In genomic region chr3:145776782-145777408, GRCh38 we compare ENCODE assay signal across 8 cellular contexts.
DNase-seq lines count a peak whose midpoint lies in the region; ATAC-seq and TF ChIP-seq lines count a peak whose summit lies in the region.

No MANE protein-coding gene starts in this region.

- no peak for TF ChIP-seq EP300 in stomach (IDR thresholded peaks at IDR 0.05)

- peak; percentile 10 for DNase-seq in activated CD4-positive, alpha-beta memory T cell treated with anti-CD3 and anti-CD28 coated beads for 36 hours
- DNase-seq in activated CD4-positive, alpha-beta memory T cell treated with anti-CD3 and anti-CD28 coated beads, Interleukin-2, amount 10 ng/mL, durations not matched to agents 7 days and 5 days: no peak
- DNase-seq in LNCaP clone FGC (ENCODE audit: low read depth) (peak; percentile 15), T1000 (lab: John Stamatoyannopoulos, UW) (peak; percentile 24), head of caudate nucleus (peak in 28 of 42 donors; percentile 3 to 83 (median 52)), stomach (peak; percentile 60), activated gamma-delta T cell treated with Interleukin-2 at 50 U/mL for 16 hours (no peak)

- no peaks in the 10 kb centered on the region for H3K27me3 ChIP-seq in stomach

- CTCF ChIA-PET in activated CD4-positive, alpha-beta memory T cell treated with anti-CD3 and anti-CD28 coated beads for 36 hours (lab: Charles Lee): interaction anchor here (1.1 kb wide), 1 partner anchor 14 kb away, joined by 6 read pairs; no protein-coding TSS in a partner anchor
- CTCF ChIA-PET in activated CD4-positive, alpha-beta memory T cell treated with anti-CD3 and anti-CD28 coated beads, Interleukin-2, amount 10 ng/mL, durations not matched to agents 7 days and 5 days (lab: Charles Lee): no interaction called here

- peaks cover 2% of the 10 kb centered on the region for H3K9me3 Mint-ChIP-seq in activated CD4-positive, alpha-beta memory T cell treated with anti-CD3 and anti-CD28 coated beads for 36 hours
- H3K9me3 Mint-ChIP-seq in activated CD4-positive, alpha-beta memory T cell treated with anti-CD3 and anti-CD28 coated beads, Interleukin-2, amount 10 ng/mL, durations not matched to agents 7 days and 5 days: no peaks in the 10 kb centered on the region

- WGBS in stomach, 5 donors: 25 to 43% (median 37%) methylated on average over 4 of the region's 4 CpGs

- H3K27ac Mint-ChIP-seq in activated CD4-positive, alpha-beta memory T cell treated with anti-CD3 and anti-CD28 coated beads for 36 hours: no peak overlapping the region
- no peak overlapping the region for H3K27ac Mint-ChIP-seq in activated CD4-positive, alpha-beta memory T cell treated with anti-CD3 and anti-CD28 coated beads, Interleukin-2, amount 10 ng/mL, durations not matched to agents 7 days and 5 days

- no peaks in the 10 kb centered on the region for H3K36me3 Mint-ChIP-seq in activated CD4-positive, alpha-beta memory T cell treated with anti-CD3 and anti-CD28 coated beads for 36 hours
- H3K36me3 Mint-ChIP-seq in activated CD4-positive, alpha-beta memory T cell treated with anti-CD3 and anti-CD28 coated beads, Interleukin-2, amount 10 ng/mL, durations not matched to agents 7 days and 5 days (ENCODE audit: low read depth): no peaks in the 10 kb centered on the region

- TF ChIP-seq CTCF in LNCaP clone FGC (IDR thresholded peaks at IDR 0.05; ENCODE audit: control insufficient read depth, extremely low read depth, insufficient read depth) (peak; percentile 69), stomach (IDR thresholded peaks at IDR 0.05) (peak in 5 of 7 experiments; percentile 38 to 72 (median 54))

- H3K4me1 Mint-ChIP-seq in activated CD4-positive, alpha-beta memory T cell treated with anti-CD3 and anti-CD28 coated beads for 36 hours (ENCODE audit: low read depth): no peaks in the 10 kb centered on the region
- no peaks in the 10 kb centered on the region for H3K4me1 Mint-ChIP-seq in activated CD4-positive, alpha-beta memory T cell treated with anti-CD3 and anti-CD28 coated beads, Interleukin-2, amount 10 ng/mL, durations not matched to agents 7 days and 5 days

- TF ChIP-seq POLR2A in stomach (IDR thresholded peaks at IDR 0.05): no peak

- no peaks in the 10 kb centered on the region for H3K36me3 ChIP-seq in stomach

- H3K4me3 ChIP-seq in LNCaP clone FGC (ENCODE audit: low read depth, low read length) (no peak overlapping the region), stomach (no peak overlapping the region)

- H3K4me3 Mint-ChIP-seq in activated CD4-positive, alpha-beta memory T cell treated with anti-CD3 and anti-CD28 coated beads for 36 hours: no peak overlapping the region
- H3K4me3 Mint-ChIP-seq in activated CD4-positive, alpha-beta memory T cell treated with anti-CD3 and anti-CD28 coated beads, Interleukin-2, amount 10 ng/mL, durations not matched to agents 7 days and 5 days: no peak overlapping the region

- no peak overlapping the region for H3K27ac ChIP-seq in stomach

- peaks cover 0 to 11% (median 3%) of the 10 kb centered on the region in 4 donors for H3K4me1 ChIP-seq in stomach

- POLR2A ChIA-PET in activated CD4-positive, alpha-beta memory T cell treated with anti-CD3 and anti-CD28 coated beads for 36 hours (lab: Charles Lee): no interaction called here
- POLR2A ChIA-PET in activated CD4-positive, alpha-beta memory T cell treated with anti-CD3 and anti-CD28 coated beads, Interleukin-2, amount 10 ng/mL, durations not matched to agents 7 days and 5 days (lab: Charles Lee): no interaction called here

- H3K9me3 ChIP-seq in stomach: no peaks in the 10 kb centered on the region

- no peaks in the 10 kb centered on the region for H3K27me3 Mint-ChIP-seq in activated CD4-positive, alpha-beta memory T cell treated with anti-CD3 and anti-CD28 coated beads for 36 hours
- H3K27me3 Mint-ChIP-seq in activated CD4-positive, alpha-beta memory T cell treated with anti-CD3 and anti-CD28 coated beads, Interleukin-2, amount 10 ng/mL, durations not matched to agents 7 days and 5 days: no peaks in the 10 kb centered on the region

- intact Hi-C loops in activated CD4-positive, alpha-beta memory T cell treated with anti-CD3 and anti-CD28 coated beads for 36 hours (cut with micrococcal nuclease): no loop called here
- intact Hi-C loops in head of caudate nucleus (cut with DNase I) (no loop called here), stomach (cut with DNase I; ENCODE audit: low total_unique reads) (no loop called here)

- ATAC-seq in GM21825 (IDR thresholded peaks at IDR 0.05; ENCODE audit: unreplicated experiment): peak; percentile 71

Comparison
In these comparisons a context has a peak if more than half of its experiments do, and no peak if none do; other contexts are left out.
1. DNase-seq: peak in activated CD4-positive, alpha-beta memory T cell treated with anti-CD3 and anti-CD28 coated beads for 36 hours (single experiment), LNCaP clone FGC (single experiment), T1000 (single experiment), head of caudate nucleus (28 of 42) and stomach (single experiment); none in activated CD4-positive, alpha-beta memory T cell treated with anti-CD3 and anti-CD28 coated beads, Interleukin-2, amount 10 ng/mL, durations not matched to agents 7 days and 5 days (single experiment) and activated gamma-delta T cell treated with Interleukin-2 at 50 U/mL for 16 hours (single experiment).